20 cellular contexts compared by ENCODE assay signal in the genomic region with DNA sequence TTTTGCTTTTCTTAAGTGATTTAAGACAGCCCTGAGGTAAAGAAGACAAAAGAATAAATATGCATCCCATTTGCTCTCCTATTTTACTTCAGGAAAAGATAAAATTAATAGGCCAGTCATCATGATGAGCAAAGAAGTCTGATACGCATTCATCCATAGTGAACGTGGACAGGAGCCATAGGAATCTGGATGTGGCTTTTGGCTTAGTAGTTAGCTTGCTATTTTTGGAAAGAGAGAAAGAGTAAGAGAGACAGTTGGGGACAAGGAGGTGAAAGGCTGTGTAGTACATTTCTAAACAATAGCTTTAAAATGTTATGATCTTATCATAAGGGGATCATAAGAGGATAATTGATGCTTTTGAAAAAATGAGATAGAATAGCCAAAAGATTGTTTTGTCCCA.
DNase-seq lines count a peak whose midpoint lies in the region; ATAC-seq and TF ChIP-seq lines count a peak whose summit lies in the region.
"Had no signal": no experiment of that assay in that cellular context is flagged by ENCODE, and none has a peak within 500 bp of the region (broad histone marks: within the 10 kb centered on the region; RNA-seq: fewer than 3 reads in every experiment).

No MANE protein-coding gene starts in this region.

- H3K79me2 ChIP-seq in Karpas-422 (ENCODE audit: low read length), result no peaks in the 10 kb centered on the region

- TF ChIP-seq CTCF in fibroblast of mammary gland (conservative IDR thresholded peaks at IDR 0.05; ENCODE audit: control insufficient read depth, insufficient read depth, low read depth, low read length), result no peak
- TF ChIP-seq CTCF in ascending aorta (IDR thresholded peaks at IDR 0.05), result no peak

- DNase-seq in Right ventricle myocardium inferior (ENCODE audit: missing footprints) (no peak), cardiac septum (ENCODE audit: low spot score) (no peak), fibroblast of mammary gland (ENCODE audit: low read depth) (peak; percentile 38), left ventricle myocardium superior (no peak), NCI-H1105 treated with DMSO at 0.1 percent for 48 hours (lab: John Stamatoyannopoulos, UW) (no peak), Karpas-422 (no peak), ascending aorta (ENCODE audit: low spot score in 2 of 2) (no peak)
- DNase-seq: CD8-positive, alpha-beta T cell; DMS53; KG1; NCI-H1048; NCI-H1436 treated with DMSO at 0.1 percent for 48 hours; NCI-H2029 treated with DMSO at 0.1 percent for 48 hours; NCI-H446 treated with DMSO at 0.1 percent for 48 hours; NCI-H69 had no signal

- H3K27ac ChIP-seq in Karpas-422 (ENCODE audit: low read length), result no peak overlapping the region
- no peak overlapping the region for H3K27ac ChIP-seq in ascending aorta
- H3K27ac ChIP-seq: BLaER1 treated with 17β-estradiol and CSF1 and Interleukin-3, amounts not matched to agents 10 nM and 100 nM had no signal

- H2AFZ ChIP-seq in Karpas-422 (ENCODE audit: low read length), result no peak overlapping the region

- no peaks in the 10 kb centered on the region for H3K9me2 ChIP-seq in Karpas-422 (replicated peaks; ENCODE audit: insufficient read depth, low read length)

- no peak overlapping the region for H3K4me3 ChIP-seq in fibroblast of mammary gland (ENCODE audit: control insufficient read depth, low read depth, low read length)
- no peak overlapping the region for H3K4me3 ChIP-seq in Karpas-422 (ENCODE audit: low read length)
- H3K4me3 ChIP-seq in ascending aorta, result no peak overlapping the region
- H3K4me3 ChIP-seq: A549; BLaER1 treated with 17β-estradiol and CSF1 and Interleukin-3, amounts not matched to agents 10 nM and 100 nM had no signal

- H3K27me3 ChIP-seq in Karpas-422 (ENCODE audit: low read length) (no peaks in the 10 kb centered on the region), ascending aorta (no peaks in the 10 kb centered on the region)
- H3K27me3 ChIP-seq: BLaER1 treated with 17β-estradiol and CSF1 and Interleukin-3, amounts not matched to agents 10 nM and 100 nM had no signal

- no peak overlapping the region for H3K4me2 ChIP-seq in Karpas-422 (ENCODE audit: low read depth, low read length, poor library complexity, severe bottlenecking)
- H3K4me2 ChIP-seq: A549; BLaER1 treated with 17β-estradiol and CSF1 and Interleukin-3, amounts not matched to agents 10 nM and 100 nM had no signal

- no peaks in the 10 kb centered on the region for H3K9me3 ChIP-seq in Karpas-422 (ENCODE audit: low read length)
- H3K9me3 ChIP-seq in ascending aorta, result no peaks in the 10 kb centered on the region
- H3K9me3 ChIP-seq: A549 had no signal

- H3K36me3 ChIP-seq in Karpas-422 (ENCODE audit: insufficient read depth, low read length), result no peaks in the 10 kb centered on the region
- H3K36me3 ChIP-seq in ascending aorta, result no peaks in the 10 kb centered on the region
- H3K36me3 ChIP-seq: BLaER1 treated with 17β-estradiol and CSF1 and Interleukin-3, amounts not matched to agents 10 nM and 100 nM had no signal

- ATAC-seq in Right ventricle myocardium inferior (peak; percentile 44), left ventricle myocardium superior (peak; percentile 53), GM18868 (IDR thresholded peaks at IDR 0.05; ENCODE audit: unreplicated experiment) (no peak)
- ATAC-seq: A549; CD8-positive, alpha-beta T cell; HepG2; Panc1 had no signal

- no peak overlapping the region for H3K9ac ChIP-seq in Karpas-422 (ENCODE audit: low read length)
- H3K9ac ChIP-seq: BLaER1 treated with 17β-estradiol and CSF1 and Interleukin-3, amounts not matched to agents 10 nM and 100 nM had no signal

- no peaks in the 10 kb centered on the region for H4K20me1 ChIP-seq in Karpas-422 (ENCODE audit: insufficient read depth, low read depth, low read length)
- H4K20me1 ChIP-seq: BLaER1 treated with 17β-estradiol and CSF1 and Interleukin-3, amounts not matched to agents 10 nM and 100 nM had no signal

- intact Hi-C loops in Right ventricle myocardium inferior (cut with DNase I), result loop anchor here (5.0 kb wide), 3 partner anchors 49 to 866 kb away; no protein-coding TSS in a partner anchor
- intact Hi-C loops in cardiac septum (cut with DNase I), result loop anchor here (10.0 kb wide), 1 partner anchor 544 kb away; the partner anchor contains the start of gene IRS2
- intact Hi-C loops in left ventricle myocardium superior (cut with micrococcal nuclease), result no loop called here
- intact Hi-C loops in ascending aorta (cut with DNase I), result loop anchor here (5.0 to 10.0 kb wide), 3 partner anchors 144 to 546 kb away; partner anchors contain the start of gene IRS2

- H3K4me1 ChIP-seq in Karpas-422 (ENCODE audit: low read length) (no peaks in the 10 kb centered on the region), ascending aorta (peaks cover 0 to 19% of the 10 kb centered on the region in 2 donors)
